In the genomic region with DNA sequence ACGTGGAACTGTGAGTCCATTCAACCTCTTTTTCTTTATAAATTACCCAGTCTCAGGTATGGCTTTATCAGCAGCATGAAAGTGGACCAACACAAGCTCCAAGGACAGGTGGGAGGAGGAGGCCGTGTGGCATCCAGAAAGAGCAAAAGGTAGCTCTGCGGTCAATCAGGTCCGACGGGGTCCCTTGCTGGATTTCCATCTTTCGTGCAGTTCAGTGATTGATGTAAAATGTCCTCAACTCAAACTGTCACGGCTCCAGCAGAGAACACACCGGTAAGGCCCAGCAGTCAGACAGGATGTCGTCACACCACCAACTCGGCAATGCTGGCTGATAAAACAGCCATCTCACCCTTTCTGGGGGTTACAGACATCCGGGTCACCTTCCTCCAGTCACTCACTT, we compare ENCODE assay signal across 25 cellular contexts.
"Had no signal": no experiment of that assay in that cellular context is flagged by ENCODE, and none has a peak within 500 bp of the region (broad histone marks: within the 10 kb centered on the region; RNA-seq: fewer than 3 reads in every experiment).

No MANE protein-coding gene starts in this region.

- H3K27me3 Mint-ChIP-seq: activated CD4-positive, alpha-beta T cell treated with anti-CD3 and anti-CD28 coated beads, Interleukin-2, amount 10 ng/mL, durations not matched to agents 7 days and 5 days; activated naive CD4-positive, alpha-beta T cell treated with anti-CD3 and anti-CD28 coated beads, Interleukin-2, amount 50 U/mL, for 24 hours; stimulated activated memory B cell treated with anti-CD40 and anti-IgM and Interleukin-4, amounts not matched to agents 10 μg/mL and 1 μg/mL and 100 μg/mL, for 72 hours; T-helper 17 cell had no signal

- H3K4me1 ChIP-seq: uterus had no signal

- H3K27ac ChIP-seq: colonic mucosa, esophagus muscularis mucosa, neutrophil, stomach, suprapubic skin, transverse colon, uterus had no signal

- H3K4me3 ChIP-seq: colonic mucosa, esophagus muscularis mucosa, stomach, suprapubic skin, transverse colon, uterus had no signal

- ATAC-seq: activated CD8-positive, alpha-beta T cell treated with anti-CD3 and anti-CD28 coated beads, Interleukin-2, amount 10 ng/mL, durations not matched to agents 7 days and 5 days; left cardiac atrium; natural killer cell treated with Interleukin-12 subunit alpha and Interleukin-12 subunit beta and Interleukin-15 and Interleukin-18, amount 100 ng/mL, for 72 hours; sciatic nerve; stimulated activated memory B cell treated with anti-CD40 and anti-IgM and Interleukin-4, amounts not matched to agents 10 μg/mL and 1 μg/mL and 100 μg/mL, for 72 hours; T-helper 17 cell had no signal

- H3K36me3 Mint-ChIP-seq: activated naive CD4-positive, alpha-beta T cell treated with anti-CD3 and anti-CD28 coated beads, Interleukin-2, amount 50 U/mL, for 24 hours; brain; memory B cell; natural killer cell treated with Interleukin-12 subunit alpha and Interleukin-12 subunit beta and Interleukin-15 and Interleukin-18, amount 100 ng/mL, for 72 hours; stimulated activated memory B cell treated with anti-CD40 and anti-IgM and Interleukin-4, amounts not matched to agents 10 μg/mL and 1 μg/mL and 100 μg/mL, for 72 hours had no signal

- H3K4me1 Mint-ChIP-seq: activated CD4-positive, alpha-beta T cell treated with anti-CD3 and anti-CD28 coated beads, Interleukin-2, amount 10 ng/mL, durations not matched to agents 7 days and 5 days; activated naive CD4-positive, alpha-beta T cell treated with anti-CD3 and anti-CD28 coated beads, Interleukin-2, amount 50 U/mL, for 24 hours; memory B cell; stimulated activated memory B cell treated with anti-CD40 and anti-IgM and Interleukin-4, amounts not matched to agents 10 μg/mL and 1 μg/mL and 100 μg/mL, for 72 hours; T-helper 17 cell had no signal

- H3K27me3 ChIP-seq: colonic mucosa, esophagus muscularis mucosa, neutrophil, suprapubic skin, transverse colon, uterus had no signal

- H3K9me3 ChIP-seq: colonic mucosa, esophagus muscularis mucosa, neutrophil, stomach, suprapubic skin, transverse colon, uterus had no signal

- H3K27ac Mint-ChIP-seq: activated CD4-positive, alpha-beta T cell treated with anti-CD3 and anti-CD28 coated beads, Interleukin-2, amount 10 ng/mL, durations not matched to agents 7 days and 5 days; activated CD8-positive, alpha-beta T cell treated with anti-CD3 and anti-CD28 coated beads, Interleukin-2, amount 10 ng/mL, durations not matched to agents 7 days and 5 days; activated naive CD4-positive, alpha-beta T cell treated with anti-CD3 and anti-CD28 coated beads, Interleukin-2, amount 50 U/mL, for 24 hours; brain; memory B cell; natural killer cell treated with Interleukin-12 subunit alpha and Interleukin-12 subunit beta and Interleukin-15 and Interleukin-18, amount 100 ng/mL, for 72 hours; stimulated activated memory B cell treated with anti-CD40 and anti-IgM and Interleukin-4, amounts not matched to agents 10 μg/mL and 1 μg/mL and 100 μg/mL, for 72 hours; T-helper 17 cell had no signal

- H3K36me3 ChIP-seq: colonic mucosa, esophagus muscularis mucosa, neutrophil, stomach, suprapubic skin, transverse colon, uterus had no signal

- FAIRE-seq: frontal cortex, islet of Langerhans, small intestine had no signal

- H3K4me3 Mint-ChIP-seq: activated CD4-positive, alpha-beta T cell treated with anti-CD3 and anti-CD28 coated beads, Interleukin-2, amount 10 ng/mL, durations not matched to agents 7 days and 5 days; activated CD8-positive, alpha-beta T cell treated with anti-CD3 and anti-CD28 coated beads, Interleukin-2, amount 10 ng/mL, durations not matched to agents 7 days and 5 days; activated naive CD4-positive, alpha-beta T cell treated with anti-CD3 and anti-CD28 coated beads, Interleukin-2, amount 50 U/mL, for 24 hours; brain; memory B cell; natural killer cell treated with Interleukin-12 subunit alpha and Interleukin-12 subunit beta and Interleukin-15 and Interleukin-18, amount 100 ng/mL, for 72 hours; stimulated activated memory B cell treated with anti-CD40 and anti-IgM and Interleukin-4, amounts not matched to agents 10 μg/mL and 1 μg/mL and 100 μg/mL, for 72 hours; T-helper 17 cell had no signal

- H3K9me3 Mint-ChIP-seq: activated CD4-positive, alpha-beta T cell treated with anti-CD3 and anti-CD28 coated beads, Interleukin-2, amount 10 ng/mL, durations not matched to agents 7 days and 5 days; activated naive CD4-positive, alpha-beta T cell treated with anti-CD3 and anti-CD28 coated beads, Interleukin-2, amount 50 U/mL, for 24 hours; natural killer cell treated with Interleukin-12 subunit alpha and Interleukin-12 subunit beta and Interleukin-15 and Interleukin-18, amount 100 ng/mL, for 72 hours had no signal

- DNase-seq: activated CD4-positive, alpha-beta T cell treated with anti-CD3 and anti-CD28 coated beads, Interleukin-2, amount 10 ng/mL, durations not matched to agents 7 days and 5 days; activated CD8-positive, alpha-beta T cell treated with anti-CD3 and anti-CD28 coated beads, Interleukin-2, amount 10 ng/mL, durations not matched to agents 7 days and 5 days; activated gamma-delta T cell treated with Interleukin-2 at 50 U/mL for 16 hours; activated T-cell treated with anti-CD3 and anti-CD28 coated beads, Interleukin-2, amount 50 U/mL, for 1 hour; central memory CD4-positive, alpha-beta T cell; colonic mucosa; hypothalamus; left cardiac atrium; small intestine; stimulated activated CD4-positive, alpha-beta T cell treated with anti-CD3 and anti-CD28 coated beads, Interleukin-15, amount 100 ng/mL, for 24 hours; stomach; T-helper 17 cell; transverse colon; uterus had no signal
